Comparison of ENCODE assay signal across 19 cellular contexts in the genomic region with DNA sequence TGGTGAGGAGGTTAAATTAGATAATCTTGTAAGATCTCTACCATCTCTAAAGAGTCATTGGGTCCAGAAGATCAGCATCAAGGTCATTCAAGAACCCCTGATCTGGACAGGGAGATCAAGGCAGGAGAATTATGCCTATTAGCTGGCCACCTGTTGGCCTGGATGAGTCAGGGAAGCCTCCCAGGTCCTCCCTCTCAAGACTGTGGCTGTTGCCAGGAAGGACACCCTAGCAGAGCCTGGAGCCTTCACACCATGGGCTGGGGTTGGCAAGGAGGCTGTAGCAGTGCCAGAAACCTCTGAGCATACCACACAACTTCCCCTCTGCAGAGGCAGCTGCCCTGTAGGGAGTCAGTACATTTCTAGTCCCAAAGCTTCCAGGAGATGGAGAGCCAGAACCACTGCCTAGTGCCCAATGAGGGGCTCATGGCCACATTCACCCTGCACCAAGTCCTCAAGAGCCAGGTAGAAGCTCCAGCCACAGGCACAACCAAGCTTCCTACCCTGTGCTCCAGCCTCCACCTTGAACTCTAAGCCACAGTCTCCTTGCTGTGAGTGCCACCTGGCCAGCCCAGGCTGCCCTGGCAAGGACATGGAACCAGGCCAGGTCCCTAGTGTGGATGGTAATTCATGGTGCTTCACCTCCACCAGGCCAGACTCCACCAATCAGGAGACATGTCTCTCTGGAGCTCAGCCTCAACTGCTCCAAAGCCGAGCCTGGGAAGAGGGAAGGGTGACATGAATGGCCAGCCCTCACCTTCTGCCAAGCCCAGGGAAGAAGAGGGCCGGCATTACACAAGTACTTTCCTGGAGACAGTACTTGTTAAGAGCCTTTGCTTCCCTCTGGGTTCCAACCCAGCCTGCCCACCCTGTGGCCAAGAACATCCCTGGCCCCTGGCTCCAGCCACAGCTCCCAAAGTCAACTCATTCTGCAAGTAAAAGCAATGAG.
DNase-seq lines count a peak whose midpoint lies in the region; ATAC-seq lines count a peak whose summit lies in the region.
"Had no signal": no experiment of that assay in that cellular context is flagged by ENCODE, and none has a peak within 500 bp of the region (broad histone marks: within the 10 kb centered on the region; RNA-seq: fewer than 3 reads in every experiment).

No MANE protein-coding gene starts in this region.

- no peak overlapping the region for H3K27ac Mint-ChIP-seq in activated T-helper 17 cell treated with anti-CD3 and anti-CD28 coated beads, Interleukin-2, amount 50 U/mL, for 72 hours
- H3K27ac Mint-ChIP-seq: CD8-positive, alpha-beta T cell had no signal

- in situ Hi-C loops in G401 (cut with HindIII; ENCODE audit: low sequenced_read_pairs) = no loop called here

- H3K9me3 Mint-ChIP-seq in activated T-helper 17 cell treated with anti-CD3 and anti-CD28 coated beads, Interleukin-2, amount 50 U/mL, for 72 hours = no peaks in the 10 kb centered on the region
- H3K9me3 Mint-ChIP-seq: CD8-positive, alpha-beta T cell had no signal

- ATAC-seq in activated T-helper 17 cell treated with anti-CD3 and anti-CD28 coated beads, Interleukin-2, amount 50 U/mL, for 72 hours (replicated peaks) = peak; percentile 6
- ATAC-seq in GM18520 (IDR thresholded peaks at IDR 0.05; ENCODE audit: unreplicated experiment) = no peak
- ATAC-seq: CD8-positive, alpha-beta T cell; Panc1 had no signal

- no peaks in the 10 kb centered on the region for H3K36me3 Mint-ChIP-seq in activated T-helper 17 cell treated with anti-CD3 and anti-CD28 coated beads, Interleukin-2, amount 50 U/mL, for 72 hours (ENCODE audit: low read depth)
- H3K36me3 Mint-ChIP-seq: CD8-positive, alpha-beta T cell had no signal

- no peak overlapping the region for H3K4me3 Mint-ChIP-seq in activated T-helper 17 cell treated with anti-CD3 and anti-CD28 coated beads, Interleukin-2, amount 50 U/mL, for 72 hours
- H3K4me3 Mint-ChIP-seq: CD8-positive, alpha-beta T cell had no signal

- DNase-seq in D341Med (ENCODE audit: low spot score) (peak; percentile 11), G401 (ENCODE audit: low spot score) (peak; percentile 12), islet precursor cell (peak; percentile 40), NCI-H146 (lab: John Stamatoyannopoulos, UW) (no peak), UCSD-AML1 (lab: John Stamatoyannopoulos, UW; ENCODE audit: unreplicated experiment) (no peak)
- DNase-seq: DMS153, GDM1, Karpas-422, NCI-H1417, NCI-H187 treated with DMSO at 0.1 percent for 48 hours, NCI-H226, NCI-H510A treated with DMSO at 0.1 percent for 48 hours, NCI-H748 treated with DMSO at 0.1 percent for 48 hours, SIG-M5, SK-N-SH had no signal

- H3K27me3 Mint-ChIP-seq in activated T-helper 17 cell treated with anti-CD3 and anti-CD28 coated beads, Interleukin-2, amount 50 U/mL, for 72 hours = peaks cover 12% of the 10 kb centered on the region

- no peaks in the 10 kb centered on the region for H3K4me1 Mint-ChIP-seq in activated T-helper 17 cell treated with anti-CD3 and anti-CD28 coated beads, Interleukin-2, amount 50 U/mL, for 72 hours

Comparison
In these comparisons a context has a peak if more than half of its experiments do, and no peak if none do; other contexts are left out.
1. DNase-seq: peak in D341Med (single experiment), G401 (single experiment) and islet precursor cell (single experiment); none in NCI-H146 (single experiment) and UCSD-AML1 (single experiment).